10 cellular contexts compared by ENCODE assay signal in the genomic region with DNA sequence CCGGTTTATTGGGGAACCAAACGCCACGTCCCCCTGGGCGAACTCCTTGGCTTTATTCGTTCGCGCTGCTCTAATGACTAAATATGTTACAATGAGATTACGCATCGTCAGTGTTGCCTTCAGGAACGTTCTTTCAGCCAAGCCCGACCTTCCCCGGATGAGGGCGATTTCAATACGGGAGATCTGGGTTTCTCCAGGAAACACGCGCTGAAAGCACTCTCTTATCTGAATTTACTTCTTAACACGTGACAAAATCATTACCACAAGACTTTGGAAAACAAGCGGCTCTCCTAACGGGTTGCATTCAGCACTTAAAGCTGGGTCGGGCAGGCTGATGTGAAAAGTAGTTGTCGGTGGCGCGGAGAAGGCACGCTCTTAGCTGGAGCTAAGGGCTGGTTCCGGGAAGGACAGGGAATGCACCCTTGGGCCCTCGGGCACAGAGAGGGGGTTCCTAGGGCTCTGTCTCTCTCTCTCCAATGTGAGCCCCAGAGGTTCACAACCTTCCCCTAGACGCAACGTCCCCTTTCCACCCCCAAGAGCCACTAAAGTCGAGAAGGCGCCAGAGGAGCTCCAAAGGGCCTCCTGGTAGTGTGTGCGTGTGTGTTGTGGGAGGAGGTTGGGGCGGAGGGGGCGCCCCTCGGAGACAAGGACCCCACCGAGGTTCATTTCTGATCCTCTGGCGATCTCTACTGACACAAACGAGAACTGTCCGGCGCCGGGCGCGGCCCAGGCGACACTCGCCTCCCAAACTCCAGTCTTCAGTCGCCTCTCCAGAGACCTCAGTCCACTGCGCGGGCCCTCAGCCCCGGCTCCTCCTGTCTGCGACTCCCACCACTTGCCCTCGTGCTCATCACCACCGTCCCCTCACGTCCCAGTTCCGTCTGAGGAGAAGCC. TPM values are rescaled to one million over a fixed set of nuclear protein-coding genes. Genes with fewer than 3 reads are reported as not detected.
DNase-seq lines count a peak whose midpoint lies in the region; ATAC-seq, FAIRE-seq and TF ChIP-seq lines count a peak whose summit lies in the region.
"Had no signal": no experiment of that assay in that cellular context is flagged by ENCODE, and none has a peak within 500 bp of the region (broad histone marks: within the 10 kb centered on the region; RNA-seq: fewer than 3 reads in every experiment).

No MANE protein-coding gene starts in this region.

- peaks cover 0 to 2% (median 0%) of the 10 kb centered on the region in 11 donors for H3K9me3 Mint-ChIP-seq in naive thymus-derived CD4-positive, alpha-beta T cell

- H3K4me3 Mint-ChIP-seq in naive thymus-derived CD4-positive, alpha-beta T cell = peak overlapping the region in 9 of 10 donors; percentile 35 to 68 (median 51)

- H3K4me1 Mint-ChIP-seq in naive thymus-derived CD4-positive, alpha-beta T cell = peaks cover 12 to 50% (median 42%) of the 10 kb centered on the region in 7 donors

- peaks cover 81 to 91% (median 83%) of the 10 kb centered on the region in 5 donors for H3K27me3 Mint-ChIP-seq in naive thymus-derived CD4-positive, alpha-beta T cell

- TF ChIP-seq CTCF in bronchial epithelial cell (IDR thresholded peaks at IDR 0.05; ENCODE audit: insufficient read depth, low read length, severe bottlenecking) = no peak

- H3K4me3 ChIP-seq in HUES6 (ENCODE audit: low read depth, low read length) (peak overlapping the region; percentile 57), bronchial epithelial cell (ENCODE audit: low read depth, low read length) (no peak overlapping the region)
- no peak overlapping the region for H3K4me3 ChIP-seq in naive thymus-derived CD4-positive, alpha-beta T cell (ENCODE audit: low read length)

- POLR2A ChIA-PET in naive thymus-derived CD4-positive, alpha-beta T cell (lab: Charles Lee) = no interaction called here

- DNase-seq in Daoy (ENCODE audit: low read depth) (peak; percentile 50), bronchial epithelial cell (ENCODE audit: low read depth) (peak; percentile 31), AG20443 (ENCODE audit: low spot score) (no peak), OCI-M1 (lab: John Stamatoyannopoulos, UW) (no peak), SIG-M5 treated with dmso at 0.1 percent for 504 hours (lab: John Stamatoyannopoulos, UW; ENCODE audit: unreplicated experiment) (no peak)
- DNase-seq in naive thymus-derived CD4-positive, alpha-beta T cell = no peak
- DNase-seq: NCI-H187 treated with DMSO at 0.1 percent for 48 hours had no signal

- H3K27ac Mint-ChIP-seq in naive thymus-derived CD4-positive, alpha-beta T cell = peak overlapping the region in 2 of 9 donors; percentile 43 to 77

- no peak for FAIRE-seq in bronchial epithelial cell (lab: Jason Lieb, UNC)
- FAIRE-seq: GM18507 had no signal

- peaks cover 52% of the 10 kb centered on the region for H3K4me1 ChIP-seq in HUES6 (ENCODE audit: control insufficient read depth, insufficient read depth, low read length)
- H3K4me1 ChIP-seq in naive thymus-derived CD4-positive, alpha-beta T cell (ENCODE audit: control insufficient read depth in 2 of 2, insufficient read depth in 2 of 2, low read length in 2 of 2) = peaks cover 0 to 19% of the 10 kb centered on the region in 2 donors

- no peaks in the 10 kb centered on the region for H3K36me3 ChIP-seq in HUES6 (ENCODE audit: control insufficient read depth, insufficient read depth, low read length)
- no peaks in the 10 kb centered on the region for H3K36me3 ChIP-seq in bronchial epithelial cell (ENCODE audit: control insufficient read depth, insufficient read depth, low read length)
- no peaks in the 10 kb centered on the region for H3K36me3 ChIP-seq in naive thymus-derived CD4-positive, alpha-beta T cell (ENCODE audit: control insufficient read depth in 2 of 3, insufficient read depth in 3 of 3, low read length in 3 of 3)
- H3K36me3 ChIP-seq: neutrophil had no signal

- peaks cover 100% of the 10 kb centered on the region for H3K27me3 ChIP-seq in HUES6 (ENCODE audit: control insufficient read depth, insufficient read depth, low read length)
- H3K27me3 ChIP-seq in bronchial epithelial cell (ENCODE audit: control insufficient read depth, insufficient read depth, low read length) = peaks cover 79% of the 10 kb centered on the region
- peaks cover 0 to 51% of the 10 kb centered on the region in 2 donors for H3K27me3 ChIP-seq in naive thymus-derived CD4-positive, alpha-beta T cell (ENCODE audit: control insufficient read depth in 2 of 2, insufficient read depth in 2 of 2, low read length in 2 of 2)

- CTCF ChIA-PET in naive thymus-derived CD4-positive, alpha-beta T cell (lab: Charles Lee) = no interaction called here

- no peak for ATAC-seq in naive thymus-derived CD4-positive, alpha-beta T cell

- H3K27ac ChIP-seq in HUES6 (ENCODE audit: low read depth, low read length) = no peak overlapping the region
- no peak overlapping the region for H3K27ac ChIP-seq in naive thymus-derived CD4-positive, alpha-beta T cell (ENCODE audit: low read depth, low read length)
- H3K27ac ChIP-seq: neutrophil had no signal

- intact Hi-C loops in naive thymus-derived CD4-positive, alpha-beta T cell (cut with micrococcal nuclease) = loop anchor here in 1 of 2 donors (2.0 to 5.0 kb wide), 2 partner anchors 14 to 1154 kb away; partner anchors contain the start of gene INSM1

- peaks cover 0 to 3% (median 0%) of the 10 kb centered on the region in 5 donors for H3K36me3 Mint-ChIP-seq in naive thymus-derived CD4-positive, alpha-beta T cell

- H3K9ac ChIP-seq in HUES6 (ENCODE audit: low read length) = no peak overlapping the region

- H3K9me3 ChIP-seq in HUES6 (ENCODE audit: control insufficient read depth, insufficient read depth, low read depth, low read length) = no peaks in the 10 kb centered on the region
- H3K9me3 ChIP-seq in naive thymus-derived CD4-positive, alpha-beta T cell (ENCODE audit: control insufficient read depth in 2 of 3, low read length in 3 of 3) = no peaks in the 10 kb centered on the region
- H3K9me3 ChIP-seq: neutrophil had no signal

RNA-seq across cellular contexts. Expression of gene NKX2-2, which starts 7.1 kb away (rescaled TPM):
- 1.4 and 3.7 TPM in 2 replicates for total RNA-seq in Daoy (2014; rRNA removed; shearing (Covaris generic))
- not detected in 2 replicates for total RNA-seq in bronchial epithelial cell
- not detected for total RNA-seq in naive thymus-derived CD4-positive, alpha-beta T cell
- not detected for polyA plus RNA-seq in naive thymus-derived CD4-positive, alpha-beta T cell

Comparison
In these comparisons a context has a peak if more than half of its experiments do, and no peak if none do; other contexts are left out.
1. DNase-seq: peak in Daoy (single experiment) and bronchial epithelial cell (single experiment); none in naive thymus-derived CD4-positive, alpha-beta T cell (0 of 9), AG20443 (single experiment), OCI-M1 (single experiment) and SIG-M5 treated with dmso at 0.1 percent for 504 hours (single experiment).